In the genomic region with DNA sequence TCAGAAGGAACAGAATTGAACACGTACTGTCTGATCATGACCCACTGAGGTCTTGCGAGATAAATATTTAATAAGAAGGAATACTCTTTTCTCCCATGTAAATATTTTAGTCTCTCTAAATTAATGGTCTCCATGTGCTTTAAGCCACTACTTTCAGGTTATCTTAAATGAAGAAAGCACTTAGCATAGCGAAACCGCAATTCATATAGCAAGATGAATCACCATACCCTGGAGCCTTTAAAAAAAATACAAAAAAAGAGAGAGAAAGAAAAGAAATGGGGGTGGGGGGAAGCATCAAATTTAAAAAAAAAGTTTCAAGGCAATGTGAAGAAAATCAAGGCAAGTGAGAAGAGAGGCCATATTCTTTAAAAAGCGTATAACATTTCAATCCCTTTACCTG, we compare ENCODE assay signal across 22 cellular contexts.
DNase-seq lines count a peak whose midpoint lies in the region; ATAC-seq, FAIRE-seq and TF ChIP-seq lines count a peak whose summit lies in the region.
"Had no signal": no experiment of that assay in that cellular context is flagged by ENCODE, and none has a peak within 500 bp of the region (broad histone marks: within the 10 kb centered on the region; RNA-seq: fewer than 3 reads in every experiment).

No MANE protein-coding gene starts in this region.

- no peak for FAIRE-seq in D721Med (lab: Jason Lieb, UNC)
- FAIRE-seq: G401.6, H1, HepG2 had no signal

- H3K27ac Mint-ChIP-seq in mesothelial cell of epicardium = peak overlapping the region; percentile 4

- H3K4me1 Mint-ChIP-seq in mesothelial cell of epicardium = peaks cover 10% of the 10 kb centered on the region

- H3K36me3 Mint-ChIP-seq in mesothelial cell of epicardium = peaks cover 17% of the 10 kb centered on the region

- H3K9me3 Mint-ChIP-seq in mesothelial cell of epicardium = no peaks in the 10 kb centered on the region

- CTCF ChIA-PET in RWPE1 (lab: Yijun Ruan, JAX) = no interaction called here

- no peaks in the 10 kb centered on the region for H3K27me3 Mint-ChIP-seq in mesothelial cell of epicardium (ENCODE audit: low read depth)

- no peak overlapping the region for H3K4me3 Mint-ChIP-seq in mesothelial cell of epicardium

- ATAC-seq in GM21526 (IDR thresholded peaks at IDR 0.05; ENCODE audit: low FRiP score, unreplicated experiment) = peak; percentile 60
- no peak for ATAC-seq in HG03135 (IDR thresholded peaks at IDR 0.05; ENCODE audit: unreplicated experiment)
- ATAC-seq: HepG2 had no signal

- TF ChIP-seq CTCF in mesothelial cell of epicardium (IDR thresholded peaks at IDR 0.05; ENCODE audit: unreplicated experiment) (no peak), D721Med (IDR thresholded peaks at IDR 0.05; ENCODE audit: insufficient read depth, missing control alignments) (no peak), RWPE1 (conservative IDR thresholded peaks at IDR 0.05; ENCODE audit: low read depth) (no peak)

- DNase-seq in A172 (ENCODE audit: low spot score) (peak; percentile 16), RPMI7951 (ENCODE audit: low read depth) (peak; percentile 16), mesothelial cell of epicardium (ENCODE audit: low spot score in 2 of 2, unreplicated experiment in 2 of 2) (no peak), D721Med (ENCODE audit: insufficient read length, low spot score) (no peak), RWPE1 (ENCODE audit: low spot score) (no peak)
- DNase-seq: ACHN, BE2C, HCEC 1CT, Kasumi-1, NCI-H1092 treated with DMSO at 0.1 percent for 48 hours, NCI-H1436 treated with DMSO at 0.1 percent for 48 hours, NCI-H187 treated with DMSO at 0.1 percent for 48 hours, NCI-H524, NCI-H748 treated with DMSO at 0.1 percent for 48 hours, PC-9, SHP77 treated with DMSO at 0.1 percent for 48 hours had no signal

- H3K27ac ChIP-seq in RWPE1 = no peak overlapping the region
- H3K27ac ChIP-seq: 22Rv1, PC-9 had no signal

- POLR2A ChIA-PET in RWPE1 (lab: Yijun Ruan, JAX; ENCODE audit: low non-redundant PET) = no interaction called here

Comparison
In these comparisons a context has a peak if more than half of its experiments do, and no peak if none do; other contexts are left out.
1. DNase-seq: peak in A172 (single experiment) and RPMI7951 (single experiment); none in mesothelial cell of epicardium (0 of 2), D721Med (single experiment) and RWPE1 (single experiment).